Comparison of ENCODE assay signal across 8 cellular contexts in the genomic region with DNA sequence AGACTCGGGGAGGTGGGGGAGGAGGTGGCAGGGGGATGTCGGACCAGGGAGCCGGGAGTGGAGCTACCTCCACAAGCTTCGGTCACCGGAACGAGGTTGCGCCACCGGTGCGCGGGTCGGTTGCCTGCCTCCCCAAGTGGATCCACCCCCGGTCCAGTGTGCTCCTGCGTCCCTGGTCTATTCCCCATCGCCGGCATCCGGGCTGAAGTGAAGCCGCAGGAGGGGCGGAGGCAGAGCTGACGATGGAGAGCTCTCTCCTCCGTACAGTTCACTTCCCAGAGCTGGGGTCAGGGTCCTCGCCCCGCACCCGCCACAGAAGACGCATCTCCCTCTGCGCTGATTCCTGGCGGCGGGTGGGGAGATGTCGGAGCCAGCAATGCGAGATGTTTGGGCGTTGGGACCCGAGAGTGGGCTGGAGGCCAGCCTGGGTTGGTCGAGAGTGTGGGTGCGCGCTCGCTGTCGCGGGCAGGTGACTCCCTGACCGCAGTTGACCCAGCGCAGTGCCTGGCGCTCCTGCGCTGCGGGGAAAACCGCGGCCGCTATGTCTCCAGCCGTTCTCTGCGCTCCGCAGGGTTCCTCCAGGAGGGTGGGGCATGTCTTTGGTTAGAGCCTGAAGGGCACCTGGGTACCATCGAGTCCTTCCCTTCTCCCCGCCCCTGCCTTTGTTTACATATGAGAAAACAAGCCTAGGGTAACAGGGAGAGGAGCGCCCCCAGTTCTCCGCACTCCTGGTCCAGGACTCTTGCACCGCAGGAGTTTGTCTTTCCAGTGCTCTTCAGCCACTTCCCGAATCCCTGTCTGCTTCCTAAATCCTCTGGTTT. TPM values are rescaled to one million over a fixed set of nuclear protein-coding genes. Genes with fewer than 3 reads are reported as not detected.
DNase-seq lines count a peak whose midpoint lies in the region; ATAC-seq and TF ChIP-seq lines count a peak whose summit lies in the region.

No MANE protein-coding gene starts in this region.

- intact Hi-C loops in tibial artery (cut with DNase I; ENCODE audit: low total_unique reads) = loop anchor here (2.0 to 10.0 kb wide), 2 partner anchors 21 to 49 kb away; no protein-coding TSS in a partner anchor

- H3K27me3 Mint-ChIP-seq in CD4-positive, CD25-positive, alpha-beta regulatory T cell = peaks cover 79% of the 10 kb centered on the region
- H3K27me3 Mint-ChIP-seq in central memory CD8-positive, alpha-beta T cell = peaks cover 73% of the 10 kb centered on the region
- H3K27me3 Mint-ChIP-seq in memory B cell = peaks cover 23% of the 10 kb centered on the region

- peak overlapping the region; percentile 66 to 89 (median 80) for H3K4me3 Mint-ChIP-seq in CD4-positive, CD25-positive, alpha-beta regulatory T cell
- peak overlapping the region; percentile 84 for H3K4me3 Mint-ChIP-seq in central memory CD8-positive, alpha-beta T cell
- H3K4me3 Mint-ChIP-seq in memory B cell = peak overlapping the region; percentile 79

- peaks cover 0 to 15% (median 8%) of the 10 kb centered on the region in 4 donors for H3K4me1 Mint-ChIP-seq in CD4-positive, CD25-positive, alpha-beta regulatory T cell
- peaks cover 13% of the 10 kb centered on the region for H3K4me1 Mint-ChIP-seq in central memory CD8-positive, alpha-beta T cell
- H3K4me1 Mint-ChIP-seq in memory B cell = peaks cover 7% of the 10 kb centered on the region

- TF ChIP-seq CTCF in Loucy (conservative IDR thresholded peaks at IDR 0.05; ENCODE audit: low read length) (no peak), tibial artery (IDR thresholded peaks at IDR 0.05) (no peak)

- peak overlapping the region; percentile 74 for H3K9ac ChIP-seq in Loucy (ENCODE audit: low read depth, low read length, poor library complexity, severe bottlenecking)

- H3K9me3 ChIP-seq in CD4-positive, CD25-positive, alpha-beta regulatory T cell (ENCODE audit: control insufficient read depth in 2 of 2, low read length in 2 of 2) = no peaks in the 10 kb centered on the region
- no peaks in the 10 kb centered on the region for H3K9me3 ChIP-seq in Loucy (ENCODE audit: insufficient read depth, low read depth, low read length)
- H3K9me3 ChIP-seq in tibial artery = no peaks in the 10 kb centered on the region
- no peaks in the 10 kb centered on the region for H3K9me3 ChIP-seq in MG63

- no peaks in the 10 kb centered on the region for H3K79me2 ChIP-seq in Loucy (ENCODE audit: insufficient read depth, low read length)

- H3F3A ChIP-seq in Loucy (ENCODE audit: low read depth) = no peaks in the 10 kb centered on the region

- peaks cover 24% of the 10 kb centered on the region for H3K4me1 ChIP-seq in CD4-positive, CD25-positive, alpha-beta regulatory T cell (ENCODE audit: control insufficient read depth, insufficient read depth, low read length, poor library complexity, severe bottlenecking)
- H3K4me1 ChIP-seq in Loucy (ENCODE audit: insufficient read depth, low read length, poor library complexity, severe bottlenecking) (peaks cover 18% of the 10 kb centered on the region), tibial artery (peaks cover 0 to 51% (median 20%) of the 10 kb centered on the region in 4 donors)

- peaks cover 3% of the 10 kb centered on the region for H3K36me3 Mint-ChIP-seq in CD4-positive, CD25-positive, alpha-beta regulatory T cell
- H3K36me3 Mint-ChIP-seq in central memory CD8-positive, alpha-beta T cell (ENCODE audit: insufficient read depth) = peaks cover 1% of the 10 kb centered on the region
- H3K36me3 Mint-ChIP-seq in memory B cell = no peaks in the 10 kb centered on the region

- H3K27ac ChIP-seq in CD4-positive, CD25-positive, alpha-beta regulatory T cell (ENCODE audit: insufficient read depth, low read length, poor library complexity, severe bottlenecking) = no peak overlapping the region
- peak overlapping the region; percentile 98 to 99 for H3K27ac ChIP-seq in tibial artery

- peak overlapping the region; percentile 76 for H3K4me2 ChIP-seq in Loucy (ENCODE audit: low read depth, low read length, poor library complexity, severe bottlenecking)

- ATAC-seq in CD4-positive, CD25-positive, alpha-beta regulatory T cell (ENCODE audit: low read depth in 2 of 2) = no peak
- no peak for ATAC-seq in central memory CD8-positive, alpha-beta T cell (replicated peaks; ENCODE audit: extremely low read depth, poor library complexity, severe bottlenecking)
- ATAC-seq in memory B cell (ENCODE audit: low read depth) (no peak), GM21515 (IDR thresholded peaks at IDR 0.05; ENCODE audit: unreplicated experiment) (no peak), HG03354 (IDR thresholded peaks at IDR 0.05; ENCODE audit: poor library complexity, severe bottlenecking, unreplicated experiment) (no peak)

- no peaks in the 10 kb centered on the region for H3K9me3 Mint-ChIP-seq in CD4-positive, CD25-positive, alpha-beta regulatory T cell
- H3K9me3 Mint-ChIP-seq in central memory CD8-positive, alpha-beta T cell = no peaks in the 10 kb centered on the region
- no peaks in the 10 kb centered on the region for H3K9me3 Mint-ChIP-seq in memory B cell

- H4K20me1 ChIP-seq in Loucy (ENCODE audit: insufficient read depth, low read length, poor library complexity, severe bottlenecking) = peaks cover 10% of the 10 kb centered on the region

- no peak overlapping the region for H3K4me3 ChIP-seq in CD4-positive, CD25-positive, alpha-beta regulatory T cell (ENCODE audit: low read depth, low read length)
- peak overlapping the region; percentile 91 for H3K4me3 ChIP-seq in Loucy (ENCODE audit: low read length, poor library complexity, severe bottlenecking)
- H3K4me3 ChIP-seq in tibial artery = peak overlapping the region; percentile 94 to 96
- no peak overlapping the region for H3K4me3 ChIP-seq in MG63

- no peaks in the 10 kb centered on the region for H3K9me2 ChIP-seq in Loucy (replicated peaks; ENCODE audit: low read depth, low read length)

- no peaks in the 10 kb centered on the region for H3K36me3 ChIP-seq in CD4-positive, CD25-positive, alpha-beta regulatory T cell (ENCODE audit: control insufficient read depth, insufficient read depth, low read length)
- H3K36me3 ChIP-seq in Loucy (ENCODE audit: insufficient read depth, low read length) = no peaks in the 10 kb centered on the region
- peaks cover 20 to 24% (median 22%) of the 10 kb centered on the region in 3 donors for H3K36me3 ChIP-seq in tibial artery
- no peaks in the 10 kb centered on the region for H3K36me3 ChIP-seq in MG63

- H3K27ac Mint-ChIP-seq in CD4-positive, CD25-positive, alpha-beta regulatory T cell = no peak overlapping the region
- H3K27ac Mint-ChIP-seq in central memory CD8-positive, alpha-beta T cell (ENCODE audit: low read depth) = peak overlapping the region; percentile 79
- no peak overlapping the region for H3K27ac Mint-ChIP-seq in memory B cell

- no peak overlapping the region for H2AFZ ChIP-seq in Loucy (ENCODE audit: low read length)

- no peak for DNase-seq in CD4-positive, CD25-positive, alpha-beta regulatory T cell
- DNase-seq in central memory CD8-positive, alpha-beta T cell (ENCODE audit: low spot score in 2 of 2) = no peak
- no peak for DNase-seq in memory B cell (ENCODE audit: low spot score in 2 of 2)
- peak in 1 of 2 donors; percentile 73 for DNase-seq in tibial artery
- no peak for DNase-seq in MG63

- H3K27me3 ChIP-seq in CD4-positive, CD25-positive, alpha-beta regulatory T cell (ENCODE audit: control insufficient read depth, insufficient read depth, low read length) = peaks cover 15% of the 10 kb centered on the region
- H3K27me3 ChIP-seq in Loucy (ENCODE audit: insufficient read depth, low read length, poor library complexity, severe bottlenecking) (no peaks in the 10 kb centered on the region), tibial artery (no peaks in the 10 kb centered on the region), MG63 (peaks cover 45% of the 10 kb centered on the region)

RNA-seq across cellular contexts. Expression of a gene that starts 1.7 kb away (rescaled TPM):
- 0.39 TPM for total RNA-seq in CD4-positive, CD25-positive, alpha-beta regulatory T cell
- not detected for polyA plus RNA-seq in CD4-positive, CD25-positive, alpha-beta regulatory T cell
- total RNA-seq in MG63 (2014; rRNA removed; shearing (Covaris generic); ENCODE audit: low replicate concordance) = 0.54 and 0.86 TPM in 2 replicates

Comparison
In these comparisons a context has a peak if more than half of its experiments do, and no peak if none do; other contexts are left out.
1. H3K4me3 ChIP-seq: peak in Loucy (single experiment) and tibial artery (2 of 2); none in CD4-positive, CD25-positive, alpha-beta regulatory T cell (single experiment) and MG63 (single experiment).
2. Peak in every context shown above with its lines, with median percentiles within 50 percentile points of each other: H3K4me3 Mint-ChIP-seq.